ENCODE assay signal across 22 cellular contexts in genomic region chr18:32427084-32427933, GRCh38. TPM values are rescaled to one million over a fixed set of nuclear protein-coding genes. Genes with fewer than 3 reads are reported as not detected.
DNase-seq lines count a peak whose midpoint lies in the region; ATAC-seq, FAIRE-seq and TF ChIP-seq lines count a peak whose summit lies in the region.
"Had no signal": no experiment of that assay in that cellular context is flagged by ENCODE, and none has a peak within 500 bp of the region (broad histone marks: within the 10 kb centered on the region; RNA-seq: fewer than 3 reads in every experiment).

No MANE protein-coding gene starts in this region.

- DNase-seq in chondrocyte (ENCODE audit: low spot score) (no peak), HepG2 (ENCODE audit: low spot score) (peak; percentile 20), stromal cell of bone marrow (ENCODE audit: low read depth) (peak; percentile 8), kidney glomerular epithelial cell (lab: John Stamatoyannopoulos, UW) (no peak)
- DNase-seq: activated CD4-positive, alpha-beta T cell treated with anti-CD3 and anti-CD28 coated beads for 1 hour; activated naive CD4-positive, alpha-beta T cell treated with anti-CD3 and anti-CD28 coated beads, Interleukin-2, amount 10 ng/mL, durations not matched to agents 7 days and 5 days; activated T-cell treated with anti-CD3 and anti-CD28 coated beads, Interleukin-2, amount 50 U/mL, for 72 hours; colonic mucosa; immature natural killer cell; mammary epithelial cell; MM.1S; NCI-H146; NCI-H2171; NCI-H526; stimulated activated CD4-positive, alpha-beta T cell treated with anti-CD3 and anti-CD28 coated beads, Interleukin-2, amount 100 ng/mL, for 48 hours; stimulated activated naive CD8-positive, alpha-beta T cell treated with anti-CD3 and anti-CD28 coated beads, Interleukin-15, Interleukin-2, amounts not matched to agents 100 U/mL and 50 U/mL, for 24 hours had no signal

- POLR2A ChIA-PET in HEK293 (lab: Yijun Ruan, JAX) (interaction anchor here (0.5 to 1.0 kb wide), 2 partner anchors 43 to 118 kb away, joined by 3 read pairs; partner anchors contain the start of gene GAREM1), HepG2 (lab: Yijun Ruan, JAX) (no interaction called here)

- H3K27me3 ChIP-seq in HepG2 (ENCODE audit: control insufficient read depth in 1 of 2, insufficient read depth in 2 of 2, low read length in 2 of 2) (no peaks in the 10 kb centered on the region), gastroesophageal sphincter (no peaks in the 10 kb centered on the region)
- H3K27me3 ChIP-seq: colonic mucosa, tibial nerve had no signal

- H3K79me2 ChIP-seq in HepG2 (ENCODE audit: insufficient read depth, low read length), result no peaks in the 10 kb centered on the region

- 67% methylated on average over 4 of the region's 4 CpGs for WGBS in HepG2 (ENCODE audit: low lambda C conversion rate)
- whole genome bisulfite sequencing in gastroesophageal sphincter (ENCODE audit: low coverage in 1 of 2), 2 donors, result 76 to 92% methylated on average over 3 to 4 of the region's 4 CpGs

- TF ChIP-seq EP300 in HepG2 (IDR thresholded peaks at IDR 0.05; ENCODE audit: low read depth in 2 of 2, low read length in 2 of 2) (no peak), HepG2 (CRISPR knock-in tag; IDR thresholded peaks at IDR 0.05; ENCODE audit: borderline replicate concordance) (no peak), gastroesophageal sphincter (IDR thresholded peaks at IDR 0.05) (no peak)

- H3K36me3 Mint-ChIP-seq in chondrocyte (ENCODE audit: low read depth), result peaks cover 2% of the 10 kb centered on the region
- H3K36me3 Mint-ChIP-seq: activated naive CD4-positive, alpha-beta T cell treated with anti-CD3 and anti-CD28 coated beads, Interleukin-2, amount 10 ng/mL, durations not matched to agents 7 days and 5 days; natural killer cell treated with Interleukin-12 subunit alpha and Interleukin-12 subunit beta and Interleukin-15 and Interleukin-18, amount 100 ng/mL, for 72 hours had no signal

- no peaks in the 10 kb centered on the region for H4K20me1 ChIP-seq in HepG2 (ENCODE audit: insufficient read depth, low read length)

- ATAC-seq in HepG2, result peak; percentile 36; the same call in 1 of the 3 replicates
- ATAC-seq in HG03045 (IDR thresholded peaks at IDR 0.05; ENCODE audit: unreplicated experiment), result no peak
- ATAC-seq in gastroesophageal sphincter, result no peak
- ATAC-seq: activated T-cell treated with anti-CD3 and anti-CD28 coated beads, Interleukin-2, amount 50 U/mL, for 72 hours; natural killer cell treated with Interleukin-12 subunit alpha and Interleukin-12 subunit beta and Interleukin-15 and Interleukin-18, amount 100 ng/mL, for 72 hours; stimulated activated naive CD8-positive, alpha-beta T cell treated with anti-CD3 and anti-CD28 coated beads, Interleukin-15, Interleukin-2, amounts not matched to agents 100 U/mL and 50 U/mL, for 24 hours had no signal

- H3K4me2 ChIP-seq in HepG2 (ENCODE audit: low read depth, low read length), result no peak overlapping the region

- no TSS peak for BruUV-seq in HepG2 (replicated peaks; lab: Mats Ljungman, UMichigan)

- no peaks in the 10 kb centered on the region for H3K9me3 ChIP-seq in HEK293 (ENCODE audit: control insufficient read depth, insufficient read depth, low read depth, low read length)
- H3K9me3 ChIP-seq in HepG2 (ENCODE audit: low read length), result no peaks in the 10 kb centered on the region
- peaks cover 0 to 10% (median 0%) of the 10 kb centered on the region in 3 donors for H3K9me3 ChIP-seq in gastroesophageal sphincter
- H3K9me3 ChIP-seq: colonic mucosa had no signal

- peak overlapping the region; percentile 80 for H3K27ac Mint-ChIP-seq in chondrocyte (ENCODE audit: unreplicated experiment)
- H3K27ac Mint-ChIP-seq: activated naive CD4-positive, alpha-beta T cell treated with anti-CD3 and anti-CD28 coated beads, Interleukin-2, amount 10 ng/mL, durations not matched to agents 7 days and 5 days; activated T-cell treated with anti-CD3 and anti-CD28 coated beads, Interleukin-2, amount 50 U/mL, for 72 hours; immature natural killer cell; natural killer cell treated with Interleukin-12 subunit alpha and Interleukin-12 subunit beta and Interleukin-15 and Interleukin-18, amount 100 ng/mL, for 72 hours had no signal

- no peak for FAIRE-seq in HepG2 (lab: Jason Lieb, UNC)

- H3K27me3 Mint-ChIP-seq in chondrocyte (ENCODE audit: low read depth), result no peaks in the 10 kb centered on the region

- no peak overlapping the region for H2AFZ ChIP-seq in HepG2 (ENCODE audit: low read length)

- no peaks in the 10 kb centered on the region for H3K4me1 ChIP-seq in HEK293 (ENCODE audit: control insufficient read depth, insufficient read depth, low read length)
- H3K4me1 ChIP-seq in HepG2 (ENCODE audit: insufficient read depth, low read length), result peaks cover 24% of the 10 kb centered on the region
- H3K4me1 ChIP-seq in gastroesophageal sphincter, result peaks cover 0 to 43% (median under 1%) of the 10 kb centered on the region in 3 donors
- H3K4me1 ChIP-seq: colonic mucosa had no signal

- no peaks in the 10 kb centered on the region for H3K36me3 ChIP-seq in HEK293 (ENCODE audit: control insufficient read depth in 2 of 2, insufficient read depth in 1 of 2, low read length in 2 of 2)
- no peaks in the 10 kb centered on the region for H3K36me3 ChIP-seq in HepG2 (replicated peaks in 1 of 2; ENCODE audit: control insufficient read depth in 1 of 2, insufficient read depth in 2 of 2, low read length in 2 of 2)
- no peaks in the 10 kb centered on the region for H3K36me3 ChIP-seq in gastroesophageal sphincter
- H3K36me3 ChIP-seq: colonic mucosa, tibial nerve had no signal

- no peak for TF ChIP-seq RAD21 in HepG2 (CRISPR knock-in tag; IDR thresholded peaks at IDR 0.05)

- H3K27ac ChIP-seq in HEK293 (ENCODE audit: extremely low read depth, low read depth, low read length) (no peak overlapping the region), HepG2 (ENCODE audit: extremely low read length, insufficient read depth, low read length) (no peak overlapping the region), gastroesophageal sphincter (no peak overlapping the region)
- H3K27ac ChIP-seq: colonic mucosa had no signal

- peaks cover 53% of the 10 kb centered on the region for H3K4me1 Mint-ChIP-seq in chondrocyte (ENCODE audit: low read depth)
- H3K4me1 Mint-ChIP-seq: activated naive CD4-positive, alpha-beta T cell treated with anti-CD3 and anti-CD28 coated beads, Interleukin-2, amount 10 ng/mL, durations not matched to agents 7 days and 5 days; immature natural killer cell had no signal

- H3K4me3 Mint-ChIP-seq in chondrocyte (ENCODE audit: unreplicated experiment), result no peak overlapping the region
- H3K4me3 Mint-ChIP-seq: activated naive CD4-positive, alpha-beta T cell treated with anti-CD3 and anti-CD28 coated beads, Interleukin-2, amount 10 ng/mL, durations not matched to agents 7 days and 5 days; activated T-cell treated with anti-CD3 and anti-CD28 coated beads, Interleukin-2, amount 50 U/mL, for 72 hours; immature natural killer cell; natural killer cell treated with Interleukin-12 subunit alpha and Interleukin-12 subunit beta and Interleukin-15 and Interleukin-18, amount 100 ng/mL, for 72 hours had no signal

- TF ChIP-seq CTCF in HEK293 (tag by site-specific recombination; IDR thresholded peaks at IDR 0.05) (no peak), chondrocyte (IDR thresholded peaks at IDR 0.05) (no peak), HepG2 (CRISPR knock-in tag; IDR thresholded peaks at IDR 0.05) (no peak), gastroesophageal sphincter (IDR thresholded peaks at IDR 0.05) (no peak)

- TF ChIP-seq POLR2A in HepG2 (IDR thresholded peaks at IDR 0.05; ENCODE audit: insufficient read depth in 1 of 2, low read depth in 2 of 2, low read length in 2 of 2) (no peak), gastroesophageal sphincter (IDR thresholded peaks at IDR 0.05) (no peak)

- no peak overlapping the region for H3K4me3 ChIP-seq in HEK293 (ENCODE audit: low read depth, low read length)
- H3K4me3 ChIP-seq in HepG2 (replicated peaks in 1 of 3; ENCODE audit: insufficient read depth in 1 of 3, low read depth in 2 of 3, low read length in 3 of 3), result no peak overlapping the region
- H3K4me3 ChIP-seq in gastroesophageal sphincter, result no peak overlapping the region
- H3K4me3 ChIP-seq: colonic mucosa, smooth muscle cell, tibial nerve had no signal

- no peak overlapping the region for H3K9ac ChIP-seq in HepG2 (ENCODE audit: insufficient read depth, low read depth, low read length)

- peaks cover 6% of the 10 kb centered on the region for H3K9me3 Mint-ChIP-seq in chondrocyte (ENCODE audit: low read depth)
- H3K9me3 Mint-ChIP-seq: natural killer cell treated with Interleukin-12 subunit alpha and Interleukin-12 subunit beta and Interleukin-15 and Interleukin-18, amount 100 ng/mL, for 72 hours had no signal

- CTCF ChIA-PET in HEK293 (lab: Yijun Ruan, JAX), result interaction anchor here (0.6 to 1.6 kb wide), 10 partner anchors 8 to 1501 kb away, joined by 3 to 7 read pairs (median 4); no protein-coding TSS in a partner anchor
- CTCF ChIA-PET in HepG2 (lab: Yijun Ruan, JAX; ENCODE audit: low intra/inter-chr PET ratio, low total read pairs), result no interaction called here

- in situ Hi-C loops in HepG2 (cut with HindIII; ENCODE audit: extremely low pct_ligation_motif_present, low pct_unique_long_range_greater_than_20kb), result no loop called here

- intact Hi-C loops in HepG2 (cut with micrococcal nuclease; ENCODE audit: unreplicated experiment), result loop anchor here (5.0 kb wide), 1 partner anchor 55 kb away; no protein-coding TSS in a partner anchor

RNA-seq across cellular contexts. Expression of gene GAREM1, which starts 43.4 kb away (rescaled TPM):
- total RNA-seq in chondrocyte (6.2 to 7.7 TPM (median 6.3 TPM) in 3 replicates), HepG2 (2016; rRNA removed; fragmentation: Illumina TruSeq; extraction: Trizol) (2.9 TPM in 2 replicates), gastroesophageal sphincter (10 to 100 TPM in 3 of 4 donors, 1 to 10 TPM in 1; 8.2 to 16.6 (median 12.3) TPM)
- total RNA-seq in HepG2 (2016; cell fraction: cytosol; rRNA removed; fragmentation: Illumina TruSeq; extraction: Trizol; ENCODE audit: low read depth), result 0.79 and 1.1 TPM in 2 replicates
- total RNA-seq in HepG2 (2016; cell fraction: insoluble cytoplasmic fraction; rRNA removed; fragmentation: Illumina TruSeq; extraction: Trizol), result 2.4 and 2.5 TPM in 2 replicates
- 1.6 and 1.8 TPM in 2 replicates for total RNA-seq in HepG2 (2016; cell fraction: membrane; rRNA removed; fragmentation: Illumina TruSeq; extraction: Trizol)
- total RNA-seq in HepG2 (2016; cell fraction: nucleus; rRNA removed; fragmentation: Illumina TruSeq; extraction: Trizol), result 2.2 and 2.3 TPM in 2 replicates
- polyA plus RNA-seq in HepG2 (2011; rRNA removed), result 2.5 and 3.2 TPM in 2 replicates
- 2.3 and 2.8 TPM in 2 replicates for polyA plus RNA-seq in HepG2 (2011; cell fraction: cytosol; rRNA removed)
- polyA plus RNA-seq in HepG2 (2011; cell fraction: nucleus; rRNA removed), result 2.6 and 2.8 TPM in 2 replicates
- polyA plus RNA-seq in HepG2 (2012), result 2.8 and 4.1 TPM in 2 replicates
- polyA plus RNA-seq in HepG2 (2016; cell fraction: cytosol; fragmentation: Illumina TruSeq; extraction: Trizol; ENCODE audit: low read depth), result 0.26 and 0.29 TPM in 2 replicates
- polyA plus RNA-seq in HepG2 (2016; cell fraction: insoluble cytoplasmic fraction; fragmentation: Illumina TruSeq; extraction: Trizol; ENCODE audit: low read depth), result 1.8 and 3.3 TPM in 2 replicates
- polyA plus RNA-seq in HepG2 (2016; cell fraction: membrane; fragmentation: Illumina TruSeq; extraction: Trizol; ENCODE audit: low read depth), result 0.69 and 0.95 TPM in 2 replicates
- polyA plus RNA-seq in HepG2 (2016; cell fraction: nucleus; fragmentation: Illumina TruSeq; extraction: Trizol; ENCODE audit: insufficient read depth, low read depth), result 1.7 TPM in 2 replicates
- polyA minus RNA-seq in HepG2 (2011; rRNA and poly(A)+ RNA removed; ENCODE audit: low replicate concordance), result 7.1 and 11.2 TPM in 2 replicates
- polyA minus RNA-seq in HepG2 (2011; cell fraction: cytosol; rRNA and poly(A)+ RNA removed), result 3.2 and 4.7 TPM in 2 replicates
- polyA minus RNA-seq in HepG2 (2011; cell fraction: nucleus; rRNA and poly(A)+ RNA removed), result 4.9 and 6.1 TPM in 2 replicates
- total RNA-seq: natural killer cell treated with Interleukin-12 subunit alpha and Interleukin-12 subunit beta and Interleukin-15 and Interleukin-18, amount 100 ng/mL, for 72 hours had no signal

Comparison
In these comparisons a context has a peak if more than half of its experiments do, and no peak if none do; other contexts are left out.
1. DNase-seq: peak in HepG2 (single experiment) and stromal cell of bone marrow (single experiment); none in chondrocyte (single experiment) and kidney glomerular epithelial cell (single experiment).
2. Of the 63 proteins assayed by ChIP-seq in both HepG2 and HEK293: peak only in HepG2: none; only in HEK293: PRDM10, PRDM4 and ZNF335; in both: none; in neither: 60.